11 cellular contexts compared by ENCODE assay signal in genomic region chr1:7967206-7967605, GRCh38. TPM values are rescaled to one million over a fixed set of nuclear protein-coding genes. Genes with fewer than 3 reads are reported as not detected.
DNase-seq lines count a peak whose midpoint lies in the region; ATAC-seq lines count a peak whose summit lies in the region.
"Had no signal": no experiment of that assay in that cellular context is flagged by ENCODE, and none has a peak within 500 bp of the region (broad histone marks: within the 10 kb centered on the region; RNA-seq: fewer than 3 reads in every experiment).

No MANE protein-coding gene starts in this region.

- peak overlapping the region; percentile 17 for H3K9ac ChIP-seq in muscle layer of colon (ENCODE audit: low read length)

- no peak for DNase-seq in activated CD4-positive, alpha-beta T cell treated with anti-CD3 and anti-CD28 coated beads, Interleukin-2, amount 10 ng/mL, durations not matched to agents 24 days and 14 days
- DNase-seq in activated CD4-positive, alpha-beta T cell treated with anti-CD3 and anti-CD28 coated beads for 48 hours = no peak
- DNase-seq in NCI-H1694 (lab: John Stamatoyannopoulos, UW) (peak; percentile 39), SK-N-DZ (ENCODE audit: low spot score) (no peak), COR-L47 (lab: John Stamatoyannopoulos, UW) (no peak)
- no peak for DNase-seq in activated T-helper 1 cell treated with anti-CD3 and anti-CD28 coated beads, Interleukin-12 subunit alpha, Interleukin-12 subunit beta, Interleukin-2, Interleukin-4 antibody, amounts not matched to agents 30 ng/mL and 10 ng/mL and 1 ng/mL, durations not matched to agents 14 hours and 24 hours and 36 hours (ENCODE audit: low spot score)
- DNase-seq: left ventricle myocardium inferior, NCI-H526 had no signal

- no peaks in the 10 kb centered on the region for H3K9me3 Mint-ChIP-seq in activated CD4-positive, alpha-beta T cell treated with anti-CD3 and anti-CD28 coated beads, Interleukin-2, amount 10 ng/mL, durations not matched to agents 24 days and 14 days
- no peaks in the 10 kb centered on the region for H3K9me3 Mint-ChIP-seq in activated T-helper 1 cell treated with anti-CD3 and anti-CD28 coated beads, Interleukin-12 subunit alpha, Interleukin-12 subunit beta, Interleukin-2, Interleukin-4 antibody, amounts not matched to agents 30 ng/mL and 10 ng/mL and 1 ng/mL, durations not matched to agents 14 hours and 24 hours and 36 hours

- H3K27me3 Mint-ChIP-seq in activated CD4-positive, alpha-beta T cell treated with anti-CD3 and anti-CD28 coated beads, Interleukin-2, amount 10 ng/mL, durations not matched to agents 24 days and 14 days = no peaks in the 10 kb centered on the region
- no peaks in the 10 kb centered on the region for H3K27me3 Mint-ChIP-seq in activated T-helper 1 cell treated with anti-CD3 and anti-CD28 coated beads, Interleukin-12 subunit alpha, Interleukin-12 subunit beta, Interleukin-2, Interleukin-4 antibody, amounts not matched to agents 30 ng/mL and 10 ng/mL and 1 ng/mL, durations not matched to agents 14 hours and 24 hours and 36 hours (ENCODE audit: insufficient read depth)

- peaks cover 26% of the 10 kb centered on the region for H3K4me1 ChIP-seq in muscle layer of colon (ENCODE audit: insufficient read depth, low read length)

- peak overlapping the region; percentile 2 for H3K4me3 Mint-ChIP-seq in activated CD4-positive, alpha-beta T cell treated with anti-CD3 and anti-CD28 coated beads, Interleukin-2, amount 10 ng/mL, durations not matched to agents 24 days and 14 days
- peak overlapping the region; percentile 13 for H3K4me3 Mint-ChIP-seq in activated T-helper 1 cell treated with anti-CD3 and anti-CD28 coated beads, Interleukin-12 subunit alpha, Interleukin-12 subunit beta, Interleukin-2, Interleukin-4 antibody, amounts not matched to agents 30 ng/mL and 10 ng/mL and 1 ng/mL, durations not matched to agents 14 hours and 24 hours and 36 hours

- no peak overlapping the region for H3K27ac ChIP-seq in muscle layer of colon (ENCODE audit: low read depth, low read length)
- H3K27ac ChIP-seq: left ventricle myocardium inferior had no signal

- intact Hi-C loops in activated CD4-positive, alpha-beta T cell treated with anti-CD3 and anti-CD28 coated beads, Interleukin-2, amount 10 ng/mL, durations not matched to agents 24 days and 14 days (cut with micrococcal nuclease) = no loop called here
- intact Hi-C loops in activated T-helper 1 cell treated with anti-CD3 and anti-CD28 coated beads, Interleukin-12 subunit alpha, Interleukin-12 subunit beta, Interleukin-2, Interleukin-4 antibody, amounts not matched to agents 30 ng/mL and 10 ng/mL and 1 ng/mL, durations not matched to agents 14 hours and 24 hours and 36 hours (cut with micrococcal nuclease) = no loop called here

- H3K27me3 ChIP-seq in muscle layer of colon (ENCODE audit: control insufficient read depth in 1 of 2, insufficient read depth in 2 of 2, low read length in 2 of 2) = no peaks in the 10 kb centered on the region
- H3K27me3 ChIP-seq: tibial nerve had no signal

- no peak overlapping the region for H3K4me3 ChIP-seq in muscle layer of colon (ENCODE audit: low read depth in 1 of 2, low read length in 2 of 2)
- H3K4me3 ChIP-seq: left ventricle myocardium inferior, tibial nerve had no signal

- ATAC-seq in HG03039 (IDR thresholded peaks at IDR 0.05; ENCODE audit: unreplicated experiment) = no peak

- H3K9me3 ChIP-seq in muscle layer of colon (ENCODE audit: low read length) = no peaks in the 10 kb centered on the region
- H3K9me3 ChIP-seq: left ventricle myocardium inferior, tibial nerve had no signal

- peaks cover 36% of the 10 kb centered on the region for H3K4me1 Mint-ChIP-seq in activated CD4-positive, alpha-beta T cell treated with anti-CD3 and anti-CD28 coated beads, Interleukin-2, amount 10 ng/mL, durations not matched to agents 24 days and 14 days
- H3K4me1 Mint-ChIP-seq in activated T-helper 1 cell treated with anti-CD3 and anti-CD28 coated beads, Interleukin-12 subunit alpha, Interleukin-12 subunit beta, Interleukin-2, Interleukin-4 antibody, amounts not matched to agents 30 ng/mL and 10 ng/mL and 1 ng/mL, durations not matched to agents 14 hours and 24 hours and 36 hours (ENCODE audit: low read depth) = peaks cover 49% of the 10 kb centered on the region

- H3K36me3 ChIP-seq in muscle layer of colon (ENCODE audit: insufficient read depth, low read length) = peaks cover 75% of the 10 kb centered on the region

- no peak overlapping the region for H3K27ac Mint-ChIP-seq in activated CD4-positive, alpha-beta T cell treated with anti-CD3 and anti-CD28 coated beads, Interleukin-2, amount 10 ng/mL, durations not matched to agents 24 days and 14 days
- no peak overlapping the region for H3K27ac Mint-ChIP-seq in activated T-helper 1 cell treated with anti-CD3 and anti-CD28 coated beads, Interleukin-12 subunit alpha, Interleukin-12 subunit beta, Interleukin-2, Interleukin-4 antibody, amounts not matched to agents 30 ng/mL and 10 ng/mL and 1 ng/mL, durations not matched to agents 14 hours and 24 hours and 36 hours

- peaks cover 76% of the 10 kb centered on the region for H3K36me3 Mint-ChIP-seq in activated CD4-positive, alpha-beta T cell treated with anti-CD3 and anti-CD28 coated beads, Interleukin-2, amount 10 ng/mL, durations not matched to agents 24 days and 14 days (ENCODE audit: low read depth)
- peaks cover 63% of the 10 kb centered on the region for H3K36me3 Mint-ChIP-seq in activated T-helper 1 cell treated with anti-CD3 and anti-CD28 coated beads, Interleukin-12 subunit alpha, Interleukin-12 subunit beta, Interleukin-2, Interleukin-4 antibody, amounts not matched to agents 30 ng/mL and 10 ng/mL and 1 ng/mL, durations not matched to agents 14 hours and 24 hours and 36 hours (ENCODE audit: low read depth)

RNA-seq across cellular contexts. Expression of gene PARK7, which starts 5.7 kb away (rescaled TPM):
- total RNA-seq in activated CD4-positive, alpha-beta T cell treated with anti-CD3 and anti-CD28 coated beads, Interleukin-2, amount 10 ng/mL, durations not matched to agents 24 days and 14 days = 409 and 426 TPM in 2 replicates
- total RNA-seq in activated T-helper 1 cell treated with anti-CD3 and anti-CD28 coated beads, Interleukin-12 subunit alpha, Interleukin-12 subunit beta, Interleukin-2, Interleukin-4 antibody, amounts not matched to agents 30 ng/mL and 10 ng/mL and 1 ng/mL, durations not matched to agents 14 hours and 24 hours and 36 hours = 425 and 429 TPM in 2 replicates
- polyA plus RNA-seq in SK-N-DZ (2014; cell fraction: cytosol; rRNA removed) = 234 and 246 TPM in 2 replicates
- 137 and 147 TPM in 2 replicates for polyA plus RNA-seq in SK-N-DZ (2014; cell fraction: nucleus; rRNA removed)

RNA-seq across cellular contexts. Expression of gene TNFRSF9, which starts 26.6 kb away (rescaled TPM):
- total RNA-seq in activated CD4-positive, alpha-beta T cell treated with anti-CD3 and anti-CD28 coated beads, Interleukin-2, amount 10 ng/mL, durations not matched to agents 24 days and 14 days = 30.5 and 30.9 TPM in 2 replicates
- 57.0 and 60.5 TPM in 2 replicates for total RNA-seq in activated T-helper 1 cell treated with anti-CD3 and anti-CD28 coated beads, Interleukin-12 subunit alpha, Interleukin-12 subunit beta, Interleukin-2, Interleukin-4 antibody, amounts not matched to agents 30 ng/mL and 10 ng/mL and 1 ng/mL, durations not matched to agents 14 hours and 24 hours and 36 hours
- polyA plus RNA-seq in SK-N-DZ (2014; cell fraction: cytosol; rRNA removed) = 0.05 TPM in 1 of 2 replicates, not detected in the other
- polyA plus RNA-seq in SK-N-DZ (2014; cell fraction: nucleus; rRNA removed) = 0.37 TPM in 1 of 2 replicates, not detected in the other
- total RNA-seq: left ventricle myocardium inferior had no signal

RNA-seq across cellular contexts. Expression of gene ERRFI1, which starts 58.9 kb away (rescaled TPM):
- total RNA-seq in activated CD4-positive, alpha-beta T cell treated with anti-CD3 and anti-CD28 coated beads, Interleukin-2, amount 10 ng/mL, durations not matched to agents 24 days and 14 days = 2.0 TPM in 2 replicates
- total RNA-seq in activated T-helper 1 cell treated with anti-CD3 and anti-CD28 coated beads, Interleukin-12 subunit alpha, Interleukin-12 subunit beta, Interleukin-2, Interleukin-4 antibody, amounts not matched to agents 30 ng/mL and 10 ng/mL and 1 ng/mL, durations not matched to agents 14 hours and 24 hours and 36 hours = 1.6 and 3.2 TPM in 2 replicates
- 6.2 and 6.5 TPM in 2 replicates for polyA plus RNA-seq in SK-N-DZ (2014; cell fraction: cytosol; rRNA removed)
- polyA plus RNA-seq in SK-N-DZ (2014; cell fraction: nucleus; rRNA removed) = 4.8 and 7.1 TPM in 2 replicates
